Comparison of ENCODE assay signal across 16 cellular contexts in genomic region chr2:128284841-128285240, GRCh38.
"Had no signal": no experiment of that assay in that cellular context is flagged by ENCODE, and none has a peak within 500 bp of the region (broad histone marks: within the 10 kb centered on the region; RNA-seq: fewer than 3 reads in every experiment).

No MANE protein-coding gene starts in this region.

- H3K9me3 ChIP-seq: gastroesophageal sphincter, tibial artery had no signal

- H3K27ac ChIP-seq: epithelial cell of prostate, tibial artery had no signal

- H3K4me3 ChIP-seq: gastroesophageal sphincter, tibial artery had no signal

- DNase-seq: activated CD4-positive, alpha-beta T cell treated with anti-CD3 and anti-CD28 coated beads for 4 hours; activated CD4-positive, alpha-beta T cell treated with anti-CD3 and anti-CD28 coated beads, Interleukin-2, amount 50 U/mL, for 48 hours; activated CD4-positive, CD25-positive, alpha-beta regulatory T cell; activated effector memory CD4-positive, alpha-beta T cell treated with Interleukin-2 at 50 U/mL for 16 hours; activated naive CD4-positive, alpha-beta T cell treated with anti-CD3 and anti-CD28 coated beads for 36 hours; activated naive CD8-positive, alpha-beta T cell treated with anti-CD3 and anti-CD28 coated beads, Interleukin-2, amount 10 ng/mL, durations not matched to agents 7 days and 5 days; activated T-cell treated with anti-CD3 and anti-CD28 coated beads, Interleukin-2, amount 50 U/mL, for 48 hours; amniotic stem cell; naive thymus-derived CD4-positive, alpha-beta T cell; stimulated activated CD4-positive, alpha-beta T cell treated with anti-CD3 and anti-CD28 coated beads, Interleukin-1b, Interleukin-23, amount 100 ng/mL, for 48 hours; stimulated activated naive CD8-positive, alpha-beta T cell treated with anti-CD3 and anti-CD28 coated beads, Interleukin-15, amount 100 ng/mL, for 72 hours; T1000; tibial artery had no signal

- H3K27me3 ChIP-seq: gastroesophageal sphincter, tibial artery had no signal

- ATAC-seq: gastroesophageal sphincter; naive thymus-derived CD4-positive, alpha-beta T cell; stimulated activated effector memory CD8-positive, alpha-beta T cell treated with anti-CD3 and anti-CD28 coated beads, Interleukin-12 subunit alpha, Interleukin-12 subunit beta, amount 100 ng/mL, for 72 hours had no signal
